ENCODE assay signal across 1 cellular context in the genomic region with DNA sequence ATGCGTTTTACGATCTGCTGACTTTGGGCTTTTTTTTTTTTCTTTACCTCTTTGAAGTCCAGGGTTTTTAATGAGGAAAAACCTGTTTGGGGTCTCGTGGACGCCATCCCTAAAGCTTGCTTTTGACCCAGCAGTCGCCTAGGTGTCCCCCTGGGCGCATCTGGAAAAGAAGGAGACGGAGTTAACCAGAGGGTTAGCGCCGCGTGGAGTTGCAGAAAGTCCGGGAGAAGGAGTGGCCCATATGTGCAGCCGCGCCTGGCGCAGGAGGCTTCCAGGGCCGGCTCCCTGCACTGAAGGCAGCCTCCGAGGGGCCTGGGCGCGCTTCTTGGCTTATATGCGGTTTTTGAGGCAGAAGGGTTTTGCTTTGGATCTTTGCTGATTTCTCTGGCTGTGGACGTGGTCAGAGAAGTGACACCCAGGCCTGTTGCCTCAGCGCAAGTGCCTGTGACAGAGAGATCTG.
A peak's percentile ranks its signal among the peaks of the same experiment; 100 is the strongest.
TF ChIP-seq lines count a peak whose summit lies in the region.

No MANE protein-coding gene starts in this region.

TF ChIP-seq in HepG2, 621 proteins besides CTCF, POLR2A, EP300 and RAD21 (continued from another document and continues in another):
- TF ChIP-seq, protein P1, sequence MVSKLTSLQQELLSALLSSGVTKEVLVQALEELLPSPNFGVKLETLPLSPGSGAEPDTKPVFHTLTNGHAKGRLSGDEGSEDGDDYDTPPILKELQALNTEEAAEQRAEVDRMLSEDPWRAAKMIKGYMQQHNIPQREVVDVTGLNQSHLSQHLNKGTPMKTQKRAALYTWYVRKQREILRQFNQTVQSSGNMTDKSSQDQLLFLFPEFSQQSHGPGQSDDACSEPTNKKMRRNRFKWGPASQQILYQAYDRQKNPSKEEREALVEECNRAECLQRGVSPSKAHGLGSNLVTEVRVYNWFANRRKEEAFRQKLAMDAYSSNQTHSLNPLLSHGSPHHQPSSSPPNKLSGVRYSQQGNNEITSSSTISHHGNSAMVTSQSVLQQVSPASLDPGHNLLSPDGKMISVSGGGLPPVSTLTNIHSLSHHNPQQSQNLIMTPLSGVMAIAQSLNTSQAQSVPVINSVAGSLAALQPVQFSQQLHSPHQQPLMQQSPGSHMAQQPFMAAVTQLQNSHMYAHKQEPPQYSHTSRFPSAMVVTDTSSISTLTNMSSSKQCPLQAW (CRISPR knock-in tag; IDR thresholded peaks at IDR 0.05), result peak; percentile 6; the same call in 1 of the 2 replicates
- 0 out of 2 replicates have a peak, but pooled peaks have one; percentile 39 for TF ChIP-seq ZNF367 (CRISPR knock-in tag; IDR thresholded peaks at IDR 0.05; ENCODE audit: borderline replicate concordance)
- TF ChIP-seq SMYD3 (CRISPR knock-in tag; IDR thresholded peaks at IDR 0.05), result no peak
- TF ChIP-seq, protein P2, sequence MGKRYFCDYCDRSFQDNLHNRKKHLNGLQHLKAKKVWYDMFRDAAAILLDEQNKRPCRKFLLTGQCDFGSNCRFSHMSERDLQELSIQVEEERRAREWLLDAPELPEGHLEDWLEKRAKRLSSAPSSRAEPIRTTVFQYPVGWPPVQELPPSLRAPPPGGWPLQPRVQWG (CRISPR knock-in tag; IDR thresholded peaks at IDR 0.05; ENCODE audit: borderline replicate concordance, low read depth), result no peak
- TF ChIP-seq GTF2F1 (IDR thresholded peaks at IDR 0.05; ENCODE audit: low read length), result no peak
- peak; percentile 51 to 57; a peak in 2 of 4 replicates for TF ChIP-seq MAFK (conservative IDR thresholded peaks at IDR 0.05 in 1 of 2, IDR thresholded peaks at IDR 0.05 in 1 of 2; ENCODE audit: low read length in 2 of 2)
- no peak for TF ChIP-seq NR1H2 (CRISPR knock-in tag; IDR thresholded peaks at IDR 0.05; ENCODE audit: borderline replicate concordance, low read depth)
- TF ChIP-seq, protein P3, sequence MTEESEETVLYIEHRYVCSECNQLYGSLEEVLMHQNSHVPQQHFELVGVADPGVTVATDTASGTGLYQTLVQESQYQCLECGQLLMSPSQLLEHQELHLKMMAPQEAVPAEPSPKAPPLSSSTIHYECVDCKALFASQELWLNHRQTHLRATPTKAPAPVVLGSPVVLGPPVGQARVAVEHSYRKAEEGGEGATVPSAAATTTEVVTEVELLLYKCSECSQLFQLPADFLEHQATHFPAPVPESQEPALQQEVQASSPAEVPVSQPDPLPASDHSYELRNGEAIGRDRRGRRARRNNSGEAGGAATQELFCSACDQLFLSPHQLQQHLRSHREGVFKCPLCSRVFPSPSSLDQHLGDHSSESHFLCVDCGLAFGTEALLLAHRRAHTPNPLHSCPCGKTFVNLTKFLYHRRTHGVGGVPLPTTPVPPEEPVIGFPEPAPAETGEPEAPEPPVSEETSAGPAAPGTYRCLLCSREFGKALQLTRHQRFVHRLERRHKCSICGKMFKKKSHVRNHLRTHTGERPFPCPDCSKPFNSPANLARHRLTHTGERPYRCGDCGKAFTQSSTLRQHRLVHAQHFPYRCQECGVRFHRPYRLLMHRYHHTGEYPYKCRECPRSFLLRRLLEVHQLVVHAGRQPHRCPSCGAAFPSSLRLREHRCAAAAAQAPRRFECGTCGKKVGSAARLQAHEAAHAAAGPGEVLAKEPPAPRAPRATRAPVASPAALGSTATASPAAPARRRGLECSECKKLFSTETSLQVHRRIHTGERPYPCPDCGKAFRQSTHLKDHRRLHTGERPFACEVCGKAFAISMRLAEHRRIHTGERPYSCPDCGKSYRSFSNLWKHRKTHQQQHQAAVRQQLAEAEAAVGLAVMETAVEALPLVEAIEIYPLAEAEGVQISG (CRISPR knock-in tag; IDR thresholded peaks at IDR 0.05), result no peak
- TF ChIP-seq SSRP1 (CRISPR knock-in tag; IDR thresholded peaks at IDR 0.05), result 0 out of 2 replicates have a peak, but pooled peaks have one; percentile 52
- TF ChIP-seq, protein P4, sequence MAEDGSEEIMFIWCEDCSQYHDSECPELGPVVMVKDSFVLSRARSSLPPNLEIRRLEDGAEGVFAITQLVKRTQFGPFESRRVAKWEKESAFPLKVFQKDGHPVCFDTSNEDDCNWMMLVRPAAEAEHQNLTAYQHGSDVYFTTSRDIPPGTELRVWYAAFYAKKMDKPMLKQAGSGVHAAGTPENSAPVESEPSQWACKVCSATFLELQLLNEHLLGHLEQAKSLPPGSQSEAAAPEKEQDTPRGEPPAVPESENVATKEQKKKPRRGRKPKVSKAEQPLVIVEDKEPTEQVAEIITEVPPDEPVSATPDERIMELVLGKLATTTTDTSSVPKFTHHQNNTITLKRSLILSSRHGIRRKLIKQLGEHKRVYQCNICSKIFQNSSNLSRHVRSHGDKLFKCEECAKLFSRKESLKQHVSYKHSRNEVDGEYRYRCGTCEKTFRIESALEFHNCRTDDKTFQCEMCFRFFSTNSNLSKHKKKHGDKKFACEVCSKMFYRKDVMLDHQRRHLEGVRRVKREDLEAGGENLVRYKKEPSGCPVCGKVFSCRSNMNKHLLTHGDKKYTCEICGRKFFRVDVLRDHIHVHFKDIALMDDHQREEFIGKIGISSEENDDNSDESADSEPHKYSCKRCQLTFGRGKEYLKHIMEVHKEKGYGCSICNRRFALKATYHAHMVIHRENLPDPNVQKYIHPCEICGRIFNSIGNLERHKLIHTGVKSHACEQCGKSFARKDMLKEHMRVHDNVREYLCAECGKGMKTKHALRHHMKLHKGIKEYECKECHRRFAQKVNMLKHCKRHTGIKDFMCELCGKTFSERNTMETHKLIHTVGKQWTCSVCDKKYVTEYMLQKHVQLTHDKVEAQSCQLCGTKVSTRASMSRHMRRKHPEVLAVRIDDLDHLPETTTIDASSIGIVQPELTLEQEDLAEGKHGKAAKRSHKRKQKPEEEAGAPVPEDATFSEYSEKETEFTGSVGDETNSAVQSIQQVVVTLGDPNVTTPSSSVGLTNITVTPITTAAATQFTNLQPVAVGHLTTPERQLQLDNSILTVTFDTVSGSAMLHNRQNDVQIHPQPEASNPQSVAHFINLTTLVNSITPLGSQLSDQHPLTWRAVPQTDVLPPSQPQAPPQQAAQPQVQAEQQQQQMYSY (CRISPR knock-in tag; IDR thresholded peaks at IDR 0.05), result no peak
- TF ChIP-seq RXRB (CRISPR knock-in tag; IDR thresholded peaks at IDR 0.05; ENCODE audit: borderline replicate concordance), result no peak; the same call in 1 of the 2 replicates
- TF ChIP-seq NR2F6 (IDR thresholded peaks at IDR 0.05), result no peak
- no peak for TF ChIP-seq NR2F6 (CRISPR knock-in tag; IDR thresholded peaks at IDR 0.05)
- no peak for TF ChIP-seq LCORL (IDR thresholded peaks at IDR 0.05)
- no peak for TF ChIP-seq LCORL (CRISPR knock-in tag; IDR thresholded peaks at IDR 0.05)
- TF ChIP-seq TBX2 (CRISPR knock-in tag; IDR thresholded peaks at IDR 0.05; ENCODE audit: borderline replicate concordance), result no peak
- no peak for TF ChIP-seq PRPF4 (IDR thresholded peaks at IDR 0.05; ENCODE audit: low read depth, low read length, poor library complexity, severe bottlenecking)
- TF ChIP-seq, protein P5, sequence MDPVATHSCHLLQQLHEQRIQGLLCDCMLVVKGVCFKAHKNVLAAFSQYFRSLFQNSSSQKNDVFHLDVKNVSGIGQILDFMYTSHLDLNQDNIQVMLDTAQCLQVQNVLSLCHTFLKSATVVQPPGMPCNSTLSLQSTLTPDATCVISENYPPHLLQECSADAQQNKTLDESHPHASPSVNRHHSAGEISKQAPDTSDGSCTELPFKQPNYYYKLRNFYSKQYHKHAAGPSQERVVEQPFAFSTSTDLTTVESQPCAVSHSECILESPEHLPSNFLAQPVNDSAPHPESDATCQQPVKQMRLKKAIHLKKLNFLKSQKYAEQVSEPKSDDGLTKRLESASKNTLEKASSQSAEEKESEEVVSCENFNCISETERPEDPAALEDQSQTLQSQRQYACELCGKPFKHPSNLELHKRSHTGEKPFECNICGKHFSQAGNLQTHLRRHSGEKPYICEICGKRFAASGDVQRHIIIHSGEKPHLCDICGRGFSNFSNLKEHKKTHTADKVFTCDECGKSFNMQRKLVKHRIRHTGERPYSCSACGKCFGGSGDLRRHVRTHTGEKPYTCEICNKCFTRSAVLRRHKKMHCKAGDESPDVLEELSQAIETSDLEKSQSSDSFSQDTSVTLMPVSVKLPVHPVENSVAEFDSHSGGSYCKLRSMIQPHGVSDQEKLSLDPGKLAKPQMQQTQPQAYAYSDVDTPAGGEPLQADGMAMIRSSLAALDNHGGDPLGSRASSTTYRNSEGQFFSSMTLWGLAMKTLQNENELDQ (CRISPR knock-in tag; IDR thresholded peaks at IDR 0.05; ENCODE audit: borderline replicate concordance), result no peak
- TF ChIP-seq GFI1 (CRISPR knock-in tag; IDR thresholded peaks at IDR 0.05; ENCODE audit: borderline replicate concordance), result no peak
- no peak for TF ChIP-seq SAFB2 (CRISPR knock-in tag; IDR thresholded peaks at IDR 0.05; ENCODE audit: borderline replicate concordance, low read depth)
- TF ChIP-seq ZNF788 (CRISPR knock-in tag; IDR thresholded peaks at IDR 0.05; ENCODE audit: borderline replicate concordance), result no peak
- TF ChIP-seq KDM4B (CRISPR knock-in tag; IDR thresholded peaks at IDR 0.05), result 0 out of 2 replicates have a peak, but pooled peaks have one; percentile 43
- TF ChIP-seq, protein P6, sequence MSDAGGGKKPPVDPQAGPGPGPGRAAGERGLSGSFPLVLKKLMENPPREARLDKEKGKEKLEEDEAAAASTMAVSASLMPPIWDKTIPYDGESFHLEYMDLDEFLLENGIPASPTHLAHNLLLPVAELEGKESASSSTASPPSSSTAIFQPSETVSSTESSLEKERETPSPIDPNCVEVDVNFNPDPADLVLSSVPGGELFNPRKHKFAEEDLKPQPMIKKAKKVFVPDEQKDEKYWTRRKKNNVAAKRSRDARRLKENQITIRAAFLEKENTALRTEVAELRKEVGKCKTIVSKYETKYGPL (CRISPR knock-in tag; IDR thresholded peaks at IDR 0.05), result no peak
- TF ChIP-seq MEIS1 (CRISPR knock-in tag; IDR thresholded peaks at IDR 0.05; ENCODE audit: borderline replicate concordance), result no peak
- TF ChIP-seq, protein P7, sequence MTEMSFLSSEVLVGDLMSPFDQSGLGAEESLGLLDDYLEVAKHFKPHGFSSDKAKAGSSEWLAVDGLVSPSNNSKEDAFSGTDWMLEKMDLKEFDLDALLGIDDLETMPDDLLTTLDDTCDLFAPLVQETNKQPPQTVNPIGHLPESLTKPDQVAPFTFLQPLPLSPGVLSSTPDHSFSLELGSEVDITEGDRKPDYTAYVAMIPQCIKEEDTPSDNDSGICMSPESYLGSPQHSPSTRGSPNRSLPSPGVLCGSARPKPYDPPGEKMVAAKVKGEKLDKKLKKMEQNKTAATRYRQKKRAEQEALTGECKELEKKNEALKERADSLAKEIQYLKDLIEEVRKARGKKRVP (CRISPR knock-in tag; IDR thresholded peaks at IDR 0.05), result no peak
- no peak for TF ChIP-seq KLF11 (CRISPR knock-in tag; IDR thresholded peaks at IDR 0.05)
- no peak for TF ChIP-seq BRD4 (CRISPR knock-in tag; IDR thresholded peaks at IDR 0.05)
- TF ChIP-seq, protein P8, sequence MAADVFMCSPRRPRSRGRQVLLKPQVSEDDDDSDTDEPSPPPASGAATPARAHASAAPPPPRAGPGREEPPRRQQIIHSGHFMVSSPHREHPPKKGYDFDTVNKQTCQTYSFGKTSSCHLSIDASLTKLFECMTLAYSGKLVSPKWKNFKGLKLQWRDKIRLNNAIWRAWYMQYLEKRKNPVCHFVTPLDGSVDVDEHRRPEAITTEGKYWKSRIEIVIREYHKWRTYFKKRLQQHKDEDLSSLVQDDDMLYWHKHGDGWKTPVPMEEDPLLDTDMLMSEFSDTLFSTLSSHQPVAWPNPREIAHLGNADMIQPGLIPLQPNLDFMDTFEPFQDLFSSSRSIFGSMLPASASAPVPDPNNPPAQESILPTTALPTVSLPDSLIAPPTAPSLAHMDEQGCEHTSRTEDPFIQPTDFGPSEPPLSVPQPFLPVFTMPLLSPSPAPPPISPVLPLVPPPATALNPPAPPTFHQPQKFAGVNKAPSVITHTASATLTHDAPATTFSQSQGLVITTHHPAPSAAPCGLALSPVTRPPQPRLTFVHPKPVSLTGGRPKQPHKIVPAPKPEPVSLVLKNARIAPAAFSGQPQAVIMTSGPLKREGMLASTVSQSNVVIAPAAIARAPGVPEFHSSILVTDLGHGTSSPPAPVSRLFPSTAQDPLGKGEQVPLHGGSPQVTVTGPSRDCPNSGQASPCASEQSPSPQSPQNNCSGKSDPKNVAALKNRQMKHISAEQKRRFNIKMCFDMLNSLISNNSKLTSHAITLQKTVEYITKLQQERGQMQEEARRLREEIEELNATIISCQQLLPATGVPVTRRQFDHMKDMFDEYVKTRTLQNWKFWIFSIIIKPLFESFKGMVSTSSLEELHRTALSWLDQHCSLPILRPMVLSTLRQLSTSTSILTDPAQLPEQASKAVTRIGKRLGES (CRISPR knock-in tag; IDR thresholded peaks at IDR 0.05; ENCODE audit: borderline replicate concordance), result no peak
- no peak for TF ChIP-seq NONO (IDR thresholded peaks at IDR 0.05)
- no peak for TF ChIP-seq NONO (CRISPR knock-in tag; conservative IDR thresholded peaks at IDR 0.05)
- TF ChIP-seq, protein P9, sequence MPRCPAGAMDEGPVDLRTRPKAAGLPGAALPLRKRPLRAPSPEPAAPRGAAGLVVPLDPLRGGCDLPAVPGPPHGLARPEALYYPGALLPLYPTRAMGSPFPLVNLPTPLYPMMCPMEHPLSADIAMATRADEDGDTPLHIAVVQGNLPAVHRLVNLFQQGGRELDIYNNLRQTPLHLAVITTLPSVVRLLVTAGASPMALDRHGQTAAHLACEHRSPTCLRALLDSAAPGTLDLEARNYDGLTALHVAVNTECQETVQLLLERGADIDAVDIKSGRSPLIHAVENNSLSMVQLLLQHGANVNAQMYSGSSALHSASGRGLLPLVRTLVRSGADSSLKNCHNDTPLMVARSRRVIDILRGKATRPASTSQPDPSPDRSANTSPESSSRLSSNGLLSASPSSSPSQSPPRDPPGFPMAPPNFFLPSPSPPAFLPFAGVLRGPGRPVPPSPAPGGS (CRISPR knock-in tag; IDR thresholded peaks at IDR 0.05), result no peak
- no peak for TF ChIP-seq CENPX (CRISPR knock-in tag; IDR thresholded peaks at IDR 0.05)
- TF ChIP-seq SALL1 (CRISPR knock-in tag; IDR thresholded peaks at IDR 0.05), result no peak
- TF ChIP-seq ZNF773 (CRISPR knock-in tag; IDR thresholded peaks at IDR 0.05; ENCODE audit: borderline replicate concordance), result no peak
- TF ChIP-seq CBX5 (CRISPR knock-in tag; IDR thresholded peaks at IDR 0.05; ENCODE audit: borderline replicate concordance), result no peak
- TF ChIP-seq, protein P10, sequence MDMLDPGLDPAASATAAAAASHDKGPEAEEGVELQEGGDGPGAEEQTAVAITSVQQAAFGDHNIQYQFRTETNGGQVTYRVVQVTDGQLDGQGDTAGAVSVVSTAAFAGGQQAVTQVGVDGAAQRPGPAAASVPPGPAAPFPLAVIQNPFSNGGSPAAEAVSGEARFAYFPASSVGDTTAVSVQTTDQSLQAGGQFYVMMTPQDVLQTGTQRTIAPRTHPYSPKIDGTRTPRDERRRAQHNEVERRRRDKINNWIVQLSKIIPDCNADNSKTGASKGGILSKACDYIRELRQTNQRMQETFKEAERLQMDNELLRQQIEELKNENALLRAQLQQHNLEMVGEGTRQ (IDR thresholded peaks at IDR 0.05; ENCODE audit: low read depth, low read length), result no peak
- TF ChIP-seq, protein P10 (CRISPR knock-in tag; IDR thresholded peaks at IDR 0.05; ENCODE audit: borderline replicate concordance), result 0 out of 2 replicates have a peak, but pooled peaks have one; percentile 8
